Comparison of ENCODE assay signal across 1 cellular context in the genomic region with DNA sequence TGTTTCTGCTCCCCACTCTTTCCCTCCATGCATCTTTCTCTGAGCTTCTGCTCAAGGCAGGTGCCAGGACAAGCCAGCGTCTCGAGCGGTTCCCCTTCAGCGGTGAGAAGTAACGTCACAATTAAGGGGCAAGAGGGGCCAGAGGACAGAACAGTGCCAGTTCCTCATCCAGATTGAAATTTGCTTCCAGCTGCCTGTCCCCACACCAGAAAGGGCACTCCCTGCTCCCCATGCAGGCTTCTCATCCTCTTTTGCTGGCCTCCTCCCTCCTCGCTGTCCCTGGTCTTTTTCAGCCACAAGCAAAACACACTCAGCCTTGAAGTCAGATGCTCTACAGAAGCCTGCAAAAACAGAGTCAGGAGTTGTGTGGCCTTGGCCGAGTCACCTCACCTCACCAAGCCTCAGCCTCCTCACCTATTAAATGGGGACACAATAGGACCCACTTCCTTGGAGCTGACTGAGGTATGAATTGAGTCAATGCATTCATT.
TF ChIP-seq lines count a peak whose summit lies in the region.

No MANE protein-coding gene starts in this region.

TF ChIP-seq in GM23338, 12 proteins besides CTCF, POLR2A, EP300 and RAD21 (continued from another document):
- TF ChIP-seq, protein P1, sequence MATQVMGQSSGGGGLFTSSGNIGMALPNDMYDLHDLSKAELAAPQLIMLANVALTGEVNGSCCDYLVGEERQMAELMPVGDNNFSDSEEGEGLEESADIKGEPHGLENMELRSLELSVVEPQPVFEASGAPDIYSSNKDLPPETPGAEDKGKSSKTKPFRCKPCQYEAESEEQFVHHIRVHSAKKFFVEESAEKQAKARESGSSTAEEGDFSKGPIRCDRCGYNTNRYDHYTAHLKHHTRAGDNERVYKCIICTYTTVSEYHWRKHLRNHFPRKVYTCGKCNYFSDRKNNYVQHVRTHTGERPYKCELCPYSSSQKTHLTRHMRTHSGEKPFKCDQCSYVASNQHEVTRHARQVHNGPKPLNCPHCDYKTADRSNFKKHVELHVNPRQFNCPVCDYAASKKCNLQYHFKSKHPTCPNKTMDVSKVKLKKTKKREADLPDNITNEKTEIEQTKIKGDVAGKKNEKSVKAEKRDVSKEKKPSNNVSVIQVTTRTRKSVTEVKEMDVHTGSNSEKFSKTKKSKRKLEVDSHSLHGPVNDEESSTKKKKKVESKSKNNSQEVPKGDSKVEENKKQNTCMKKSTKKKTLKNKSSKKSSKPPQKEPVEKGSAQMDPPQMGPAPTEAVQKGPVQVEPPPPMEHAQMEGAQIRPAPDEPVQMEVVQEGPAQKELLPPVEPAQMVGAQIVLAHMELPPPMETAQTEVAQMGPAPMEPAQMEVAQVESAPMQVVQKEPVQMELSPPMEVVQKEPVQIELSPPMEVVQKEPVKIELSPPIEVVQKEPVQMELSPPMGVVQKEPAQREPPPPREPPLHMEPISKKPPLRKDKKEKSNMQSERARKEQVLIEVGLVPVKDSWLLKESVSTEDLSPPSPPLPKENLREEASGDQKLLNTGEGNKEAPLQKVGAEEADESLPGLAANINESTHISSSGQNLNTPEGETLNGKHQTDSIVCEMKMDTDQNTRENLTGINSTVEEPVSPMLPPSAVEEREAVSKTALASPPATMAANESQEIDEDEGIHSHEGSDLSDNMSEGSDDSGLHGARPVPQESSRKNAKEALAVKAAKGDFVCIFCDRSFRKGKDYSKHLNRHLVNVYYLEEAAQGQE (IDR thresholded peaks at IDR 0.05; ENCODE audit: unreplicated experiment): no peak
- no peak for TF ChIP-seq ZNF114 (CRISPR knock-in tag; IDR thresholded peaks at IDR 0.05)
- no peak for TF ChIP-seq JUNB (IDR thresholded peaks at IDR 0.05; ENCODE audit: unreplicated experiment)
- TF ChIP-seq STAT1 (IDR thresholded peaks at IDR 0.05; ENCODE audit: unreplicated experiment): no peak
- TF ChIP-seq EZH2phosphoT487 (IDR thresholded peaks at IDR 0.05; ENCODE audit: unreplicated experiment): no peak
- TF ChIP-seq EZH2 (IDR thresholded peaks at IDR 0.05; ENCODE audit: low read depth, unreplicated experiment): no peak
- no peak for TF ChIP-seq ZNF331 (CRISPR knock-in tag; IDR thresholded peaks at IDR 0.05; ENCODE audit: low read depth)
- TF ChIP-seq CREB1 (CRISPR knock-in tag; IDR thresholded peaks at IDR 0.05; ENCODE audit: low read depth): no peak
